ENCODE assay signal across 11 cellular contexts in the genomic region with DNA sequence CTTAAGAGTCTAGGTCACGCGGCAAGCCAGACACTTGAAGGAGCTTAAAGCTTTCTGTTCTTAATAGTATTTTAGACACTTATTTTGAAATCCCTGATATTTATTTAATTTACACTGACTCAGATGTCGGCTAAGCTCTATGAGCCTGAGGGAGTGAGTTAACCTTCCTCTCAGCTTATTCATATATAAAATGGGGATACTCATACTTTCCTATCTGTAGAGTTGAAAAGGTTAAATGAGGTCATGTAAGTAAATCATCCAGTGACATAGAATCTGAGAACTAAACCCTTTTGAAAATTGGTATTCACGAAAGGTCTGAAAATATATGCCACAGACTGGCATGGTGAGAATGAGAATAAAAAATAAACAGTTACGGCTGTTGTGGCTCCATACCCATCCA. TPM values are rescaled to one million over a fixed set of nuclear protein-coding genes. Genes with fewer than 3 reads are reported as not detected.
A peak's percentile ranks its signal among the peaks of the same experiment; 100 is the strongest.
DNase-seq lines count a peak whose midpoint lies in the region; ATAC-seq, FAIRE-seq and TF ChIP-seq lines count a peak whose summit lies in the region.
"Had no signal": no experiment of that assay in that cellular context is flagged by ENCODE, and none has a peak within 500 bp of the region (broad histone marks: within the 10 kb centered on the region; RNA-seq: fewer than 3 reads in every experiment).

No MANE protein-coding gene starts in this region.

- peaks cover 16% of the 10 kb centered on the region for H4K20me1 ChIP-seq in astrocyte (ENCODE audit: insufficient read depth, low read length)

- FAIRE-seq in astrocyte (lab: Jason Lieb, UNC): no peak
- FAIRE-seq: HTR-8/SVneo had no signal

- H3K4me2 ChIP-seq in astrocyte (ENCODE audit: low read length): no peak overlapping the region

- DNase-seq in A172 (ENCODE audit: low spot score) (peak; percentile 25), ELR (ENCODE audit: low read depth) (peak; percentile 64), astrocyte (ENCODE audit: low read depth) (no peak), natural killer cell (no peak), lower lobe of right lung (no peak), T1000 (lab: John Stamatoyannopoulos, UW) (no peak)
- DNase-seq: NCI-H1436 had no signal

- H3K9me3 ChIP-seq in astrocyte (ENCODE audit: insufficient read depth, low read depth, low read length): no peaks in the 10 kb centered on the region
- H3K9me3 ChIP-seq in lower lobe of right lung: no peaks in the 10 kb centered on the region
- H3K9me3 ChIP-seq: tibial nerve had no signal

- no peaks in the 10 kb centered on the region for H3K36me3 Mint-ChIP-seq in astrocyte (ENCODE audit: low read depth, unreplicated experiment)
- no peaks in the 10 kb centered on the region for H3K36me3 Mint-ChIP-seq in natural killer cell

- H2AFZ ChIP-seq in astrocyte (ENCODE audit: low read depth, low read length): no peak overlapping the region

- H3K27me3 Mint-ChIP-seq in astrocyte (ENCODE audit: low read depth, unreplicated experiment): no peaks in the 10 kb centered on the region
- peaks cover 33 to 43% of the 10 kb centered on the region in 2 donors for H3K27me3 Mint-ChIP-seq in natural killer cell (ENCODE audit: low read depth in 2 of 2)

- H3K9me3 Mint-ChIP-seq in astrocyte (ENCODE audit: unreplicated experiment) (no peaks in the 10 kb centered on the region), natural killer cell (no peaks in the 10 kb centered on the region)

- peaks cover 18% of the 10 kb centered on the region for H3K4me1 ChIP-seq in astrocyte (ENCODE audit: insufficient read depth, low read length)
- H3K4me1 ChIP-seq in lower lobe of right lung: peaks cover 27% of the 10 kb centered on the region

- H3K27ac Mint-ChIP-seq in astrocyte (ENCODE audit: unreplicated experiment): no peak overlapping the region
- H3K27ac Mint-ChIP-seq in natural killer cell: no peak overlapping the region

- no peaks in the 10 kb centered on the region for H3K36me3 ChIP-seq in astrocyte (ENCODE audit: insufficient read depth, low read length)
- no peaks in the 10 kb centered on the region for H3K36me3 ChIP-seq in lower lobe of right lung
- H3K36me3 ChIP-seq: tibial nerve had no signal

- peak overlapping the region; percentile 72 for H3K4me3 ChIP-seq in astrocyte (ENCODE audit: insufficient read depth, low read depth, low read length)
- no peak overlapping the region for H3K4me3 ChIP-seq in lower lobe of right lung

- H3K79me2 ChIP-seq in astrocyte (ENCODE audit: insufficient read depth, low read length): peaks cover 16% of the 10 kb centered on the region

- ATAC-seq in natural killer cell: no peak
- no peak for ATAC-seq in HG03095 (IDR thresholded peaks at IDR 0.05; ENCODE audit: unreplicated experiment)
- ATAC-seq in lower lobe of right lung: no peak
- no peak for ATAC-seq in HG02981 (IDR thresholded peaks at IDR 0.05; ENCODE audit: unreplicated experiment)

- H3K4me1 Mint-ChIP-seq in astrocyte (ENCODE audit: low read depth, unreplicated experiment): peaks cover 2% of the 10 kb centered on the region
- H3K4me1 Mint-ChIP-seq in natural killer cell: peaks cover 17 to 19% of the 10 kb centered on the region in 2 donors

- H3K27ac ChIP-seq in astrocyte (ENCODE audit: low read depth, low read length): no peak overlapping the region
- no peak overlapping the region for H3K27ac ChIP-seq in lower lobe of right lung

- intact Hi-C loops in natural killer cell (cut with micrococcal nuclease) (no loop called here), lower lobe of right lung (cut with DNase I) (no loop called here)

- TF ChIP-seq CTCF in astrocyte (IDR thresholded peaks at IDR 0.05; ENCODE audit: insufficient read depth, low read depth, low read length): no peak
- no peak for TF ChIP-seq CTCF in natural killer cell (IDR thresholded peaks at IDR 0.05)
- TF ChIP-seq CTCF in lower lobe of right lung (IDR thresholded peaks at IDR 0.05): no peak

- H3K4me3 Mint-ChIP-seq in astrocyte (ENCODE audit: unreplicated experiment) (peak overlapping the region; percentile 99), natural killer cell (peak overlapping the region; percentile 94)

- H3K9ac ChIP-seq in astrocyte (ENCODE audit: low read length): no peak overlapping the region

- H3K27me3 ChIP-seq in astrocyte (ENCODE audit: insufficient read depth, low read length) (no peaks in the 10 kb centered on the region), lower lobe of right lung (ENCODE audit: low read depth) (no peaks in the 10 kb centered on the region)
- H3K27me3 ChIP-seq: tibial nerve had no signal

RNA-seq across cellular contexts. Expression of a gene that starts 1.4 kb away (rescaled TPM):
- total RNA-seq in A172 (2014; rRNA removed; shearing (Covaris generic)): 26.0 and 26.1 TPM in 2 replicates
- total RNA-seq in astrocyte: 16.5 and 21.9 TPM in 2 replicates
- not detected for total RNA-seq in natural killer cell
- 9.6 TPM for total RNA-seq in lower lobe of right lung

RNA-seq across cellular contexts. Expression of a gene that starts 40.6 kb away (rescaled TPM):
- 83.0 and 91.3 TPM in 2 replicates for total RNA-seq in A172 (2014; rRNA removed; shearing (Covaris generic))
- 34.4 and 37.4 TPM in 2 replicates for total RNA-seq in astrocyte
- total RNA-seq in natural killer cell: 10 to 100 TPM; 23.5 to 27.4 (median 25.6) TPM
- total RNA-seq in lower lobe of right lung: 23.7 TPM

Comparison
In these comparisons a context has a peak if more than half of its experiments do, and no peak if none do; other contexts are left out.
1. DNase-seq: peak in A172 (single experiment) and ELR (single experiment); none in astrocyte (single experiment), natural killer cell (single experiment), lower lobe of right lung (single experiment) and T1000 (single experiment).
2. RNA of a gene that starts 1.4 kb away (total RNA-seq): 26.0 to 26.1 TPM in A172, 16.5 to 21.9 TPM in astrocyte and 9.6 TPM in lower lobe of right lung (single experiment); not detected in natural killer cell; every median in the first group is over 10 times any median in the second.